15 cellular contexts compared by ENCODE assay signal in the genomic region with DNA sequence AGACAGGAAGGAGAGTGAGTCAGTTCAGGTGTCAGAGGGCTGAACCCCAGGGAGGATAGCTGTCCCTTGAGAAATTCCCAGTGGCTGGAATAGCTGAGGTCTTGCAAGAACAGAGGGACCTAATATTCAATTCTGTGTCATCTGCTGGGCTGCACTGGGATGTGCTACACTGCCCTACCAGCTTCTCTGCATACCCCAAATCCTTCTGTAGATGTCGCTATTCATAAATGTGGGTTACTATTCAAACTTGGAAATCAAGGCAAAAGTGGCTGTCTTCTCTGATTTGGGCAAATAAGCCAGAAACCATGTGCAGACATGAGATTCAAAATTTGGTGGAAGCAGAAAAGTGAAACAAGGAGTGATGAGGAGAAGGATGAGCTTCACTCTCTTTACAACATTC. TPM values are rescaled to one million over a fixed set of nuclear protein-coding genes. Genes with fewer than 3 reads are reported as not detected.
DNase-seq lines count a peak whose midpoint lies in the region; ATAC-seq and TF ChIP-seq lines count a peak whose summit lies in the region.
"Had no signal": no experiment of that assay in that cellular context is flagged by ENCODE, and none has a peak within 500 bp of the region (broad histone marks: within the 10 kb centered on the region; RNA-seq: fewer than 3 reads in every experiment).

No MANE protein-coding gene starts in this region.

- H3K27ac Mint-ChIP-seq in CD4-positive, alpha-beta memory T cell: peak overlapping the region; percentile 53 to 91 (median 72)
- H3K27ac Mint-ChIP-seq in activated CD8-positive, alpha-beta T cell treated with anti-CD3 and anti-CD28 coated beads, Interleukin-2, amount 10 ng/mL, durations not matched to agents 7 days and 5 days: peak overlapping the region; percentile 50
- H3K27ac Mint-ChIP-seq in natural killer cell treated with Interleukin-12 subunit alpha and Interleukin-12 subunit beta and Interleukin-15 and Interleukin-18, amount 100 ng/mL, for 72 hours: peak overlapping the region in 1 of 2 donors; percentile 35

- no peaks in the 10 kb centered on the region for H3K9me3 ChIP-seq in CD4-positive, alpha-beta memory T cell (ENCODE audit: control insufficient read depth in 1 of 2, low read length in 2 of 2)
- no peaks in the 10 kb centered on the region for H3K9me3 ChIP-seq in HEK293 (ENCODE audit: control insufficient read depth, insufficient read depth, low read depth, low read length)
- H3K9me3 ChIP-seq: SJSA1, uterus had no signal

- no peaks in the 10 kb centered on the region for H3K27me3 Mint-ChIP-seq in CD4-positive, alpha-beta memory T cell
- H3K27me3 Mint-ChIP-seq in activated CD8-positive, alpha-beta T cell treated with anti-CD3 and anti-CD28 coated beads, Interleukin-2, amount 10 ng/mL, durations not matched to agents 7 days and 5 days (ENCODE audit: low read depth): no peaks in the 10 kb centered on the region
- H3K27me3 Mint-ChIP-seq in natural killer cell treated with Interleukin-12 subunit alpha and Interleukin-12 subunit beta and Interleukin-15 and Interleukin-18, amount 100 ng/mL, for 72 hours: no peaks in the 10 kb centered on the region

- intact Hi-C loops in CD4-positive, alpha-beta memory T cell (cut with micrococcal nuclease): loop anchor here (2.0 kb wide), 1 partner anchor 15 kb away; no protein-coding TSS in a partner anchor

- no peaks in the 10 kb centered on the region for H3K9me3 Mint-ChIP-seq in CD4-positive, alpha-beta memory T cell
- H3K9me3 Mint-ChIP-seq in activated CD8-positive, alpha-beta T cell treated with anti-CD3 and anti-CD28 coated beads, Interleukin-2, amount 10 ng/mL, durations not matched to agents 7 days and 5 days (ENCODE audit: insufficient read depth): no peaks in the 10 kb centered on the region
- no peaks in the 10 kb centered on the region for H3K9me3 Mint-ChIP-seq in natural killer cell treated with Interleukin-12 subunit alpha and Interleukin-12 subunit beta and Interleukin-15 and Interleukin-18, amount 100 ng/mL, for 72 hours

- TF ChIP-seq CTCF in HEK293 (tag by site-specific recombination; IDR thresholded peaks at IDR 0.05) (no peak), GM20000 (IDR thresholded peaks at IDR 0.05; ENCODE audit: extremely low read depth, missing control alignments) (no peak)

- CTCF ChIA-PET in CD4-positive, alpha-beta memory T cell (lab: Charles Lee; ENCODE audit: partially characterized antibody): interaction anchor here (1.1 to 6.3 kb wide), 12 partner anchors 7 to 509 kb away, joined by 3 to 66 read pairs (median 6); no protein-coding TSS in a partner anchor
- CTCF ChIA-PET in HEK293 (lab: Yijun Ruan, JAX): interaction anchor here (0.6 to 2.3 kb wide), 10 partner anchors 7 to 1680 kb away, joined by 3 to 15 read pairs (median 6); partner anchors contain the start of gene TEX48
- CTCF ChIA-PET in activated CD8-positive, alpha-beta T cell treated with anti-CD3 and anti-CD28 coated beads, Interleukin-2, amount 10 ng/mL, durations not matched to agents 7 days and 5 days (lab: Charles Lee): interaction anchor here (0.7 to 4.1 kb wide), 8 partner anchors 8 to 233 kb away, joined by 3 to 23 read pairs (median 4); partner anchors contain the start of gene TEX48

- ATAC-seq in activated CD8-positive, alpha-beta T cell treated with anti-CD3 and anti-CD28 coated beads, Interleukin-2, amount 10 ng/mL, durations not matched to agents 7 days and 5 days: no peak
- ATAC-seq in natural killer cell treated with Interleukin-12 subunit alpha and Interleukin-12 subunit beta and Interleukin-15 and Interleukin-18, amount 100 ng/mL, for 72 hours: no peak

- peak overlapping the region; percentile 3 for H3K27ac ChIP-seq in CD4-positive, alpha-beta memory T cell (ENCODE audit: low read depth, low read length)
- no peak overlapping the region for H3K27ac ChIP-seq in HEK293 (ENCODE audit: extremely low read depth, low read depth, low read length)
- H3K27ac ChIP-seq: KMS-11, SJSA1, skin epidermis, uterus had no signal

- H3K4me3 Mint-ChIP-seq in CD4-positive, alpha-beta memory T cell: no peak overlapping the region
- no peak overlapping the region for H3K4me3 Mint-ChIP-seq in activated CD8-positive, alpha-beta T cell treated with anti-CD3 and anti-CD28 coated beads, Interleukin-2, amount 10 ng/mL, durations not matched to agents 7 days and 5 days
- H3K4me3 Mint-ChIP-seq in natural killer cell treated with Interleukin-12 subunit alpha and Interleukin-12 subunit beta and Interleukin-15 and Interleukin-18, amount 100 ng/mL, for 72 hours: no peak overlapping the region

- H3K27me3 ChIP-seq in CD4-positive, alpha-beta memory T cell (ENCODE audit: insufficient read depth, low read length): no peaks in the 10 kb centered on the region
- H3K27me3 ChIP-seq: SJSA1, uterus had no signal

- H3K36me3 ChIP-seq in CD4-positive, alpha-beta memory T cell (ENCODE audit: insufficient read depth, low read length): peaks cover 28% of the 10 kb centered on the region
- H3K36me3 ChIP-seq in HEK293 (ENCODE audit: control insufficient read depth in 2 of 2, insufficient read depth in 1 of 2, low read length in 2 of 2): no peaks in the 10 kb centered on the region
- H3K36me3 ChIP-seq: SJSA1, uterus had no signal

- H3K36me3 Mint-ChIP-seq in CD4-positive, alpha-beta memory T cell: peaks cover 65 to 86% of the 10 kb centered on the region in 2 donors
- H3K36me3 Mint-ChIP-seq in activated CD8-positive, alpha-beta T cell treated with anti-CD3 and anti-CD28 coated beads, Interleukin-2, amount 10 ng/mL, durations not matched to agents 7 days and 5 days (ENCODE audit: low read depth): peaks cover 95% of the 10 kb centered on the region
- peaks cover 10% of the 10 kb centered on the region for H3K36me3 Mint-ChIP-seq in natural killer cell treated with Interleukin-12 subunit alpha and Interleukin-12 subunit beta and Interleukin-15 and Interleukin-18, amount 100 ng/mL, for 72 hours

- H3K4me1 Mint-ChIP-seq in CD4-positive, alpha-beta memory T cell: peaks cover 66 to 97% (median 86%) of the 10 kb centered on the region in 4 donors
- peaks cover 86% of the 10 kb centered on the region for H3K4me1 Mint-ChIP-seq in activated CD8-positive, alpha-beta T cell treated with anti-CD3 and anti-CD28 coated beads, Interleukin-2, amount 10 ng/mL, durations not matched to agents 7 days and 5 days (ENCODE audit: low read depth)
- peaks cover 11 to 17% of the 10 kb centered on the region in 2 donors for H3K4me1 Mint-ChIP-seq in natural killer cell treated with Interleukin-12 subunit alpha and Interleukin-12 subunit beta and Interleukin-15 and Interleukin-18, amount 100 ng/mL, for 72 hours (ENCODE audit: low read depth in 2 of 2)

- POLR2A ChIA-PET in CD4-positive, alpha-beta memory T cell (lab: Charles Lee; ENCODE audit: partially characterized antibody): interaction anchor here (1.0 to 10.9 kb wide), 5 partner anchors 10 to 16 kb away, joined by 4 to 150 read pairs (median 4); partner anchors contain the start of gene TNFSF8
- POLR2A ChIA-PET in HEK293 (lab: Yijun Ruan, JAX): no interaction called here
- POLR2A ChIA-PET in activated CD8-positive, alpha-beta T cell treated with anti-CD3 and anti-CD28 coated beads, Interleukin-2, amount 10 ng/mL, durations not matched to agents 7 days and 5 days (lab: Charles Lee): interaction anchor here (0.6 to 2.8 kb wide), 8 partner anchors 8 to 321 kb away, joined by 3 to 11 read pairs (median 3); partner anchors contain the start of gene TNFSF8

- peaks cover 78% of the 10 kb centered on the region for H3K4me1 ChIP-seq in CD4-positive, alpha-beta memory T cell (ENCODE audit: insufficient read depth, low read length)
- no peaks in the 10 kb centered on the region for H3K4me1 ChIP-seq in HEK293 (ENCODE audit: control insufficient read depth, insufficient read depth, low read length)
- H3K4me1 ChIP-seq: SJSA1, uterus had no signal

- DNase-seq in CD4-positive, alpha-beta memory T cell: no peak
- no peak for DNase-seq in activated CD8-positive, alpha-beta T cell treated with anti-CD3 and anti-CD28 coated beads, Interleukin-2, amount 10 ng/mL, durations not matched to agents 7 days and 5 days
- DNase-seq in kidney tubule cell (ENCODE audit: low spot score) (peak; percentile 14), T-helper 1 cell (no peak), GM20000 (ENCODE audit: low spot score) (no peak), NCI-H1930 (lab: John Stamatoyannopoulos, UW) (no peak)
- DNase-seq in natural killer cell treated with Interleukin-12 subunit alpha and Interleukin-12 subunit beta and Interleukin-15 and Interleukin-18, amount 100 ng/mL, for 72 hours (ENCODE audit: low spot score): no peak
- DNase-seq: amniotic stem cell, DMS153, NCI-H2227 treated with DMSO at 0.1 percent for 48 hours, uterus had no signal

- no peak overlapping the region for H3K4me3 ChIP-seq in CD4-positive, alpha-beta memory T cell (ENCODE audit: low read length in 2 of 2)
- no peak overlapping the region for H3K4me3 ChIP-seq in HEK293 (ENCODE audit: low read depth, low read length)
- H3K4me3 ChIP-seq: SJSA1, skin epidermis, uterus had no signal

TF ChIP-seq in HEK293, 187 proteins besides CTCF, POLR2A, EP300 and RAD21:
- 0 out of 2 replicates have a peak, but pooled peaks have one; percentile 7 for TF ChIP-seq ZNF654 (tag by site-specific recombination; IDR thresholded peaks at IDR 0.05; ENCODE audit: low read depth)
- no peak for TF ChIP-seq ZFP41 (tag by site-specific recombination; IDR thresholded peaks at IDR 0.05; ENCODE audit: borderline replicate concordance)
TF ChIP-seq in HEK293: peak in this region for 1.

RNA-seq across cellular contexts. Expression of gene TNFSF8, which starts 16.3 kb away (rescaled TPM):
- 10 to 100 TPM; 43.2 to 44.2 TPM for total RNA-seq in CD4-positive, alpha-beta memory T cell
- polyA plus RNA-seq in CD4-positive, alpha-beta memory T cell: 100 to 1,000 TPM in 1 of 2 donors, 10 to 100 TPM in 1; 84.8 to 108 TPM
- total RNA-seq in activated CD8-positive, alpha-beta T cell treated with anti-CD3 and anti-CD28 coated beads, Interleukin-2, amount 10 ng/mL, durations not matched to agents 7 days and 5 days: 10 to 100 TPM; 52.6 to 55.3 TPM
- total RNA-seq in natural killer cell treated with Interleukin-12 subunit alpha and Interleukin-12 subunit beta and Interleukin-15 and Interleukin-18, amount 100 ng/mL, for 72 hours: 1 to 10 TPM; 1.3 to 1.9 TPM
- total RNA-seq: SJSA1 had no signal

Comparison
In these comparisons a context has a peak if more than half of its experiments do, and no peak if none do; other contexts are left out.
1. RNA of gene TNFSF8, which starts 16.3 kb away (total RNA-seq): 52.6 to 55.3 TPM in activated CD8-positive, alpha-beta T cell treated with anti-CD3 and anti-CD28 coated beads, Interleukin-2, amount 10 ng/mL, durations not matched to agents 7 days and 5 days and 43.2 to 44.2 TPM in CD4-positive, alpha-beta memory T cell; 1.3 to 1.9 TPM in natural killer cell treated with Interleukin-12 subunit alpha and Interleukin-12 subunit beta and Interleukin-15 and Interleukin-18, amount 100 ng/mL, for 72 hours; every median in the first group is over 10 times any median in the second.